Comparison of ENCODE assay signal across 22 cellular contexts in the genomic region with DNA sequence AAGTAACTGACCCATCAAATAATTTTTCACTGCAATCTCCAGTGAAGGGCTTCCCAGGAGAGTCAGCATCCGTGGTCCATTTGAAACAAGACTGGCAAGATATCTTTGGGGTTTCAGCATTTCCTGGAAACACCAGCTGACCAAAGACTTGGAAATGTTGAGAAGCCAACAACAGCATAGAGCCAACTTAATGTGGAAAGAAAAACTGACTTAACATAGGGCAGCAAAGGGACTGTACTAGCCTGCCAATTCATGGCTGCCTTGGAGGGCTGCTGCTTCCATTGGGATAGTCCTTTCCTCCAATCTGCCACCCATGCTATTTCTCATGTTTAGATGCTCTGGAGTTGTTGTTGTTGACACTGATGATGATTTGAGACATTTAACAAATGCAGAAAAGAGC.
"Had no signal": no experiment of that assay in that cellular context is flagged by ENCODE, and none has a peak within 500 bp of the region (broad histone marks: within the 10 kb centered on the region; RNA-seq: fewer than 3 reads in every experiment).

No MANE protein-coding gene starts in this region.

- H3K9me3 ChIP-seq: esophagus muscularis mucosa, gastroesophageal sphincter, heart left ventricle, left lung, lower lobe of right lung, mucosa of descending colon had no signal

- H3K9me3 Mint-ChIP-seq: mesothelial cell of epicardium had no signal

- DNase-seq: dermis blood vessel endothelial cell; dorsolateral prefrontal cortex; effector CD4-positive, alpha-beta T cell; effector memory CD4-positive, alpha-beta T cell; foreskin keratinocyte; heart left ventricle; hippocampal formation; left cardiac atrium; left lung; left ventricle myocardium superior; lower lobe of right lung; mesenchymal stem cell; mucosa of descending colon had no signal

- H3K27ac Mint-ChIP-seq: mesothelial cell of epicardium had no signal

- H3K27me3 ChIP-seq: dorsolateral prefrontal cortex, esophagus muscularis mucosa, gastroesophageal sphincter, heart left ventricle, left lung had no signal

- H3K36me3 Mint-ChIP-seq: mesothelial cell of epicardium had no signal

- H3K4me3 ChIP-seq: coronary artery, dorsolateral prefrontal cortex, esophagus muscularis mucosa, gastroesophageal sphincter, heart left ventricle, left lung, lower lobe of right lung, mucosa of descending colon had no signal

- H3K36me3 ChIP-seq: esophagus muscularis mucosa, gastroesophageal sphincter, heart left ventricle, left lung, lower lobe of right lung had no signal

- FAIRE-seq: colon, endothelial cell of umbilical vein, frontal cortex, islet of Langerhans, keratinocyte had no signal

- H3K27ac ChIP-seq: coronary artery, dorsolateral prefrontal cortex, esophagus muscularis mucosa, foreskin keratinocyte, gastroesophageal sphincter, heart left ventricle, left lung, lower lobe of right lung had no signal

- H3K4me1 ChIP-seq: esophagus muscularis mucosa, foreskin keratinocyte, gastroesophageal sphincter, heart left ventricle, left lung, lower lobe of right lung had no signal

- H3K4me3 Mint-ChIP-seq: mesothelial cell of epicardium had no signal
